In genomic region chr2:231288535-231289078, GRCh38 we compare ENCODE assay signal across 22 cellular contexts.
"Had no signal": no experiment of that assay in that cellular context is flagged by ENCODE, and none has a peak within 500 bp of the region (broad histone marks: within the 10 kb centered on the region; RNA-seq: fewer than 3 reads in every experiment).

No MANE protein-coding gene starts in this region.

- H3K36me3 ChIP-seq: right atrium auricular region, vagina had no signal

- H3K36me3 Mint-ChIP-seq: immature natural killer cell; memory B cell; naive thymus-derived CD4-positive, alpha-beta T cell; stimulated activated effector memory CD8-positive, alpha-beta T cell treated with anti-CD3 and anti-CD28 coated beads, Interleukin-12 subunit alpha, Interleukin-12 subunit beta, amount 100 ng/mL, for 72 hours had no signal

- H3K9me3 Mint-ChIP-seq: immature natural killer cell; memory B cell; mesothelial cell of epicardium; naive thymus-derived CD4-positive, alpha-beta T cell; nephron progenitor cell; stimulated activated effector memory CD8-positive, alpha-beta T cell treated with anti-CD3 and anti-CD28 coated beads, Interleukin-12 subunit alpha, Interleukin-12 subunit beta, amount 100 ng/mL, for 72 hours had no signal

- H3K27ac Mint-ChIP-seq: immature natural killer cell; memory B cell; mesothelial cell of epicardium; naive thymus-derived CD4-positive, alpha-beta T cell; nephron progenitor cell; stimulated activated effector memory CD8-positive, alpha-beta T cell treated with anti-CD3 and anti-CD28 coated beads, Interleukin-12 subunit alpha, Interleukin-12 subunit beta, amount 100 ng/mL, for 72 hours had no signal

- H3K4me3 ChIP-seq: dorsolateral prefrontal cortex, heart right ventricle, left ventricle myocardium inferior, lower lobe of right lung, right atrium auricular region, smooth muscle cell, tibial artery, upper lobe of right lung, vagina had no signal

- H3K4me1 Mint-ChIP-seq: memory B cell; nephron progenitor cell; stimulated activated effector memory CD8-positive, alpha-beta T cell treated with anti-CD3 and anti-CD28 coated beads, Interleukin-12 subunit alpha, Interleukin-12 subunit beta, amount 100 ng/mL, for 72 hours had no signal

- H3K4me3 Mint-ChIP-seq: immature natural killer cell; memory B cell; mesothelial cell of epicardium; naive thymus-derived CD4-positive, alpha-beta T cell; nephron progenitor cell; stimulated activated effector memory CD8-positive, alpha-beta T cell treated with anti-CD3 and anti-CD28 coated beads, Interleukin-12 subunit alpha, Interleukin-12 subunit beta, amount 100 ng/mL, for 72 hours had no signal

- H3K4me2 ChIP-seq: smooth muscle cell had no signal

- H3K27ac ChIP-seq: dorsolateral prefrontal cortex, heart right ventricle, left ventricle myocardium inferior, lower lobe of right lung, right atrium auricular region, tibial artery, upper lobe of right lung, vagina had no signal

- ATAC-seq: heart right ventricle; lower lobe of right lung; naive thymus-derived CD4-positive, alpha-beta T cell; stimulated activated effector memory CD8-positive, alpha-beta T cell treated with anti-CD3 and anti-CD28 coated beads, Interleukin-12 subunit alpha, Interleukin-12 subunit beta, amount 100 ng/mL, for 72 hours; stimulated activated naive CD8-positive, alpha-beta T cell treated with anti-CD3 and anti-CD28 coated beads, Interleukin-15, Interleukin-2, amounts not matched to agents 100 U/mL and 50 U/mL, for 24 hours; upper lobe of right lung had no signal

- H3K27me3 Mint-ChIP-seq: memory B cell; naive thymus-derived CD4-positive, alpha-beta T cell had no signal

- H3K27me3 ChIP-seq: dorsolateral prefrontal cortex, heart right ventricle, right atrium auricular region, tibial artery, upper lobe of right lung, vagina had no signal

- H3K4me1 ChIP-seq: right atrium auricular region, tibial artery, upper lobe of right lung, vagina had no signal

- H3K9me3 ChIP-seq: heart right ventricle, left ventricle myocardium inferior, lower lobe of right lung, right atrium auricular region, tibial artery, upper lobe of right lung, vagina had no signal

- DNase-seq: cortex of kidney; dorsolateral prefrontal cortex; effector CD8-positive, alpha-beta T cell; heart right ventricle; immature natural killer cell; left ventricle myocardium inferior; lower lobe of right lung; naive thymus-derived CD4-positive, alpha-beta T cell; nephron progenitor cell; posterior cingulate gyrus; stimulated activated CD4-positive, alpha-beta T cell treated with anti-CD3 and anti-CD28 coated beads, Interleukin-2, amount 100 ng/mL, for 48 hours; stimulated activated CD8-positive, alpha-beta memory T cell treated with anti-CD3 and anti-CD28 coated beads, Interleukin-4, amount 100 ng/mL, for 48 hours; stimulated activated naive CD8-positive, alpha-beta T cell treated with anti-CD3 and anti-CD28 coated beads, Interleukin-15, Interleukin-2, amounts not matched to agents 100 U/mL and 50 U/mL, for 24 hours; tibial artery; upper lobe of right lung had no signal

- FAIRE-seq: frontal cortex had no signal
